11 cellular contexts compared by ENCODE assay signal in genomic region chr13:28717170-28717569, GRCh38. TPM values are rescaled to one million over a fixed set of nuclear protein-coding genes. Genes with fewer than 3 reads are reported as not detected.
DNase-seq lines count a peak whose midpoint lies in the region; ATAC-seq and TF ChIP-seq lines count a peak whose summit lies in the region.
"Had no signal": no experiment of that assay in that cellular context is flagged by ENCODE, and none has a peak within 500 bp of the region (broad histone marks: within the 10 kb centered on the region; RNA-seq: fewer than 3 reads in every experiment).

No MANE protein-coding gene starts in this region.

- H3K4me1 Mint-ChIP-seq in activated T-cell treated with anti-CD3 and anti-CD28 coated beads, Interleukin-2, amount 50 U/mL, for 24 hours (ENCODE audit: low read depth) = peaks cover 41% of the 10 kb centered on the region
- peaks cover 20% of the 10 kb centered on the region for H3K4me1 Mint-ChIP-seq in activated naive CD8-positive, alpha-beta T cell treated with anti-CD3 and anti-CD28 coated beads, Interleukin-2, amount 10 ng/mL, durations not matched to agents 7 days and 5 days

- no peak for TF ChIP-seq CTCF in lung (IDR thresholded peaks at IDR 0.05; ENCODE audit: control extremely low read depth, extremely low read depth)

- no peaks in the 10 kb centered on the region for H3K27me3 ChIP-seq in lung (ENCODE audit: control insufficient read depth, insufficient read depth)
- H3K27me3 ChIP-seq in subcutaneous abdominal adipose tissue (ENCODE audit: control insufficient read depth in 5 of 5, insufficient read depth in 4 of 5, low read length in 5 of 5) = no peaks in the 10 kb centered on the region
- H3K27me3 ChIP-seq: left lung had no signal

- DNase-seq in activated T-cell treated with anti-CD3 and anti-CD28 coated beads, Interleukin-2, amount 50 U/mL, for 24 hours = no peak
- DNase-seq in activated T-cell treated with anti-CD3 and anti-CD28 coated beads, Interleukin-2, amount 50 U/mL, for 48 hours = no peak
- DNase-seq in activated naive CD8-positive, alpha-beta T cell treated with anti-CD3 and anti-CD28 coated beads, Interleukin-2, amount 10 ng/mL, durations not matched to agents 7 days and 5 days = no peak
- DNase-seq in lung (ENCODE audit: low spot score) (no peak), NCI-H1694 treated with DMSO at 0.1 percent for 48 hours (lab: John Stamatoyannopoulos, UW) (no peak), NCI-H1105 treated with DMSO at 0.1 percent for 48 hours (lab: John Stamatoyannopoulos, UW) (no peak), MV-4-11 (lab: John Stamatoyannopoulos, UW) (no peak)
- DNase-seq: NCI-H1436 treated with DMSO at 0.1 percent for 48 hours; stimulated activated CD4-positive, alpha-beta T cell treated with anti-CD3 and anti-CD28 coated beads, Interleukin-4, amount 100 ng/mL, for 1 hour had no signal

- H3K36me3 ChIP-seq in lung (ENCODE audit: control insufficient read depth in 2 of 2, insufficient read depth in 2 of 2, low read length in 2 of 2) = no peaks in the 10 kb centered on the region
- peaks cover 0 to 9% (median 3%) of the 10 kb centered on the region in 5 donors for H3K36me3 ChIP-seq in subcutaneous abdominal adipose tissue (ENCODE audit: control insufficient read depth in 5 of 5, insufficient read depth in 5 of 5, low read length in 5 of 5)
- H3K36me3 ChIP-seq: left lung had no signal

- POLR2A ChIA-PET in activated naive CD8-positive, alpha-beta T cell treated with anti-CD3 and anti-CD28 coated beads, Interleukin-2, amount 10 ng/mL, durations not matched to agents 7 days and 5 days (lab: Charles Lee) = interaction anchor here (0.6 to 1.1 kb wide), 2 partner anchors 19 to 58 kb away, joined by 3 read pairs; partner anchors contain the start of gene POMP

- H3K9me3 ChIP-seq in lung (ENCODE audit: control insufficient read depth in 2 of 2, insufficient read depth in 1 of 2, low read length in 1 of 2) (no peaks in the 10 kb centered on the region), subcutaneous abdominal adipose tissue (ENCODE audit: control insufficient read depth in 5 of 5, low read length in 5 of 5) (no peaks in the 10 kb centered on the region)
- H3K9me3 ChIP-seq: left lung had no signal

- peaks cover 0 to 22% of the 10 kb centered on the region in 2 donors for H3K4me1 ChIP-seq in lung (ENCODE audit: control insufficient read depth in 2 of 2, insufficient read depth in 2 of 2, low read length in 2 of 2)
- peaks cover 6 to 38% (median 26%) of the 10 kb centered on the region in 5 donors for H3K4me1 ChIP-seq in subcutaneous abdominal adipose tissue (ENCODE audit: control insufficient read depth in 5 of 5, insufficient read depth in 5 of 5, low read length in 5 of 5)

- peak overlapping the region; percentile 30 for H3K4me3 Mint-ChIP-seq in activated T-cell treated with anti-CD3 and anti-CD28 coated beads, Interleukin-2, amount 50 U/mL, for 24 hours
- peak overlapping the region; percentile 87 for H3K4me3 Mint-ChIP-seq in activated naive CD8-positive, alpha-beta T cell treated with anti-CD3 and anti-CD28 coated beads, Interleukin-2, amount 10 ng/mL, durations not matched to agents 7 days and 5 days

- H3K27ac ChIP-seq in lung (ENCODE audit: low read depth in 1 of 2, low read length in 1 of 2) = peak overlapping the region; percentile 50 to 98
- peak overlapping the region; percentile 61 for H3K27ac ChIP-seq in subcutaneous abdominal adipose tissue (ENCODE audit: low read depth, low read length)

- no peaks in the 10 kb centered on the region for H3K9me3 Mint-ChIP-seq in activated T-cell treated with anti-CD3 and anti-CD28 coated beads, Interleukin-2, amount 50 U/mL, for 24 hours
- H3K9me3 Mint-ChIP-seq in activated naive CD8-positive, alpha-beta T cell treated with anti-CD3 and anti-CD28 coated beads, Interleukin-2, amount 10 ng/mL, durations not matched to agents 7 days and 5 days = no peaks in the 10 kb centered on the region

- H3K36me3 Mint-ChIP-seq in activated T-cell treated with anti-CD3 and anti-CD28 coated beads, Interleukin-2, amount 50 U/mL, for 24 hours (ENCODE audit: low read depth) = peaks cover 30% of the 10 kb centered on the region
- peaks cover 10% of the 10 kb centered on the region for H3K36me3 Mint-ChIP-seq in activated naive CD8-positive, alpha-beta T cell treated with anti-CD3 and anti-CD28 coated beads, Interleukin-2, amount 10 ng/mL, durations not matched to agents 7 days and 5 days

- H3K4me3 ChIP-seq in lung (no peak overlapping the region), subcutaneous abdominal adipose tissue (ENCODE audit: low read depth in 1 of 5, low read length in 5 of 5) (peak overlapping the region in 1 of 5 donors; percentile 82)

- H3K27ac Mint-ChIP-seq in activated T-cell treated with anti-CD3 and anti-CD28 coated beads, Interleukin-2, amount 50 U/mL, for 24 hours = no peak overlapping the region
- no peak overlapping the region for H3K27ac Mint-ChIP-seq in activated naive CD8-positive, alpha-beta T cell treated with anti-CD3 and anti-CD28 coated beads, Interleukin-2, amount 10 ng/mL, durations not matched to agents 7 days and 5 days

- no peak for ATAC-seq in activated naive CD8-positive, alpha-beta T cell treated with anti-CD3 and anti-CD28 coated beads, Interleukin-2, amount 10 ng/mL, durations not matched to agents 7 days and 5 days (ENCODE audit: low read depth)
- ATAC-seq in lung (ENCODE audit: insufficient read depth, low FRiP score) = no peak
- ATAC-seq: left lung had no signal

- H3K9ac ChIP-seq in subcutaneous abdominal adipose tissue (ENCODE audit: low read length in 5 of 5) = peak overlapping the region in 2 of 5 donors; percentile 1 to 45

- 56 to 69% methylated on average over 3 of the region's 3 CpGs for WGBS in lung, 2 donors

- no peaks in the 10 kb centered on the region for H3K27me3 Mint-ChIP-seq in activated T-cell treated with anti-CD3 and anti-CD28 coated beads, Interleukin-2, amount 50 U/mL, for 24 hours
- H3K27me3 Mint-ChIP-seq in activated naive CD8-positive, alpha-beta T cell treated with anti-CD3 and anti-CD28 coated beads, Interleukin-2, amount 10 ng/mL, durations not matched to agents 7 days and 5 days = no peaks in the 10 kb centered on the region

RNA-seq across cellular contexts. Expression of gene SLC46A3, which starts 1.6 kb away (rescaled TPM):
- total RNA-seq in activated naive CD8-positive, alpha-beta T cell treated with anti-CD3 and anti-CD28 coated beads, Interleukin-2, amount 10 ng/mL, durations not matched to agents 7 days and 5 days = 10 to 100 TPM; 14.2 to 16.7 TPM
- 10 to 100 TPM in 1 of 2 donors, 1 to 10 TPM in 1; 7.5 to 10.9 TPM for total RNA-seq in lung
- 10 to 100 TPM in 1 of 2 donors, 1 to 10 TPM in 1; 6.9 to 10.3 TPM for polyA plus RNA-seq in lung

RNA-seq across cellular contexts. Expression of gene POMP, which starts 58.2 kb away (rescaled TPM):
- 10 to 100 TPM; 55.4 to 59.3 TPM for total RNA-seq in activated naive CD8-positive, alpha-beta T cell treated with anti-CD3 and anti-CD28 coated beads, Interleukin-2, amount 10 ng/mL, durations not matched to agents 7 days and 5 days
- total RNA-seq in lung = 10 to 100 TPM; 33.6 to 63.7 TPM
- 10 to 100 TPM; 82.0 to 89.9 TPM for polyA plus RNA-seq in lung
